In the genomic region with DNA sequence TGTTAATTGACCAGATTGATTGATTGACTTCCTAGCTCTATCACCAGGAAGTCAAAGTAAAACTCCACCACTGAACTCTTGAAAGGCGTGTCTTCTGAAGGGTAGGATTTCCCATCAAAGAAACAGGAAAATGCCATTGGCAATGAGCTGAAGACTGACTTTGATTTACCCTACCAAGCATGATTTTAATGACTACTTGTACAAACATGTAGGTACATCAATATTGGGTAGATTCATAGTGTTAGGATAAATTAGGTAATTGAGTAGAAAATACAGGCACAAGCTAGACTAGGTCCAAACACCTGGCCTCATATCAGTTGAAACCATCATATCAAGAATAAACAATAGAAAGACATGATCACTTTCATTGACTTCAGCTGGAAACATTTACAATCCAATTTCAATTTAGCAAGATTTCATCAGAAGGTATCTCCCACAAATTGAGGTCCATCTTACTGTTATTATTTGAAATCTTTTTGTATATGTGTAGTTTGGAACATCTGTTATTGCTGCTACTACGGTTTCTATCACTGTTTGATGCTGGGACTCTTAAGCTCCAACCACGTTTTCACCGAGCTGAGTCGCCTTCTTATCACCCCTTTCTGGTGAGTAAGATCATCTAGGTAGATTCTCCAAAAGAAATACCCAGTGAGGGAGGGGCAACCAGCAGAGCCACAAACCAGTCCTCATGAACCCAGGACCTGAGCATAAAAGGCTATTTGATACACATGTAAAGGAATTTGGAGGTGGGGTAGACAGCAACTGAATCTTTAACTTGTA, we compare ENCODE assay signal across 17 cellular contexts. TPM values are rescaled to one million over a fixed set of nuclear protein-coding genes. Genes with fewer than 3 reads are reported as not detected.
DNase-seq lines count a peak whose midpoint lies in the region; ATAC-seq and TF ChIP-seq lines count a peak whose summit lies in the region.
"Had no signal": no experiment of that assay in that cellular context is flagged by ENCODE, and none has a peak within 500 bp of the region (broad histone marks: within the 10 kb centered on the region; RNA-seq: fewer than 3 reads in every experiment).

No MANE protein-coding gene starts in this region.

- peaks cover 20% of the 10 kb centered on the region for H3K4me1 Mint-ChIP-seq in activated CD4-positive, alpha-beta T cell treated with anti-CD3 and anti-CD28 coated beads for 36 hours
- no peaks in the 10 kb centered on the region for H3K4me1 Mint-ChIP-seq in dendritic cell treated with granulocyte-macrophage colony-stimulating factor and Interleukin-4, amounts not matched to agents 40 ng/mL and 50 ng/mL, for 4 days (ENCODE audit: low read depth)

- peak; percentile 39 for DNase-seq in activated CD4-positive, alpha-beta T cell treated with anti-CD3 and anti-CD28 coated beads for 36 hours
- DNase-seq in activated CD4-positive, alpha-beta T cell treated with anti-CD3 and anti-CD28 coated beads for 1 hour, result no peak
- peak; percentile 70 for DNase-seq in IMR-90
- DNase-seq in dedifferentiated amniotic fluid mesenchymal stem cell (ENCODE audit: extremely low spot score), result no peak
- no peak for DNase-seq in ecto neural progenitor cell (ENCODE audit: low spot score)
- DNase-seq: ACHN; activated CD4-positive, alpha-beta T cell treated with anti-CD3 and anti-CD28 coated beads, Interleukin-2, amount 50 U/mL, for 4 hours; Calu3; colonic mucosa; gastrocnemius medialis; naive thymus-derived CD8-positive, alpha-beta T cell; small intestine; upper lobe of left lung had no signal

- TF ChIP-seq POLR2A in IMR-90 (IDR thresholded peaks at IDR 0.05; ENCODE audit: low read depth, low read length), result no peak

- H3K9ac ChIP-seq in IMR-90 (ENCODE audit: low read depth, low read length) (peak overlapping the region; percentile 80), rectal smooth muscle tissue (ENCODE audit: low read length) (no peak overlapping the region)

- H3K27ac ChIP-seq in IMR-90 (ENCODE audit: insufficient read depth, low read length) (peak overlapping the region; percentile 100; the same call in 1 of the 2 replicates), rectal smooth muscle tissue (ENCODE audit: low read depth, low read length) (peak overlapping the region; percentile 20)
- H3K27ac ChIP-seq: colonic mucosa, gastrocnemius medialis had no signal

- H3K23ac ChIP-seq in IMR-90 (ENCODE audit: low read depth, low read length), result no peak overlapping the region

- peaks cover 8% of the 10 kb centered on the region for H3K4me1 ChIP-seq in IMR-90 (ENCODE audit: control insufficient read depth, insufficient read depth, low read length)
- peaks cover 2% of the 10 kb centered on the region for H3K4me1 ChIP-seq in rectal smooth muscle tissue (ENCODE audit: control insufficient read depth, insufficient read depth, low read length)
- H3K4me1 ChIP-seq: colonic mucosa, gastrocnemius medialis had no signal

- TF ChIP-seq RAD21 in IMR-90 (IDR thresholded peaks at IDR 0.05; ENCODE audit: low read length), result no peak

- H2BK120ac ChIP-seq in IMR-90 (ENCODE audit: low read depth, low read length), result peak overlapping the region; percentile 86

- no peaks in the 10 kb centered on the region for H3K9me1 ChIP-seq in IMR-90 (ENCODE audit: insufficient read depth, low read length)

- peak overlapping the region; percentile 73 for H4K91ac ChIP-seq in IMR-90 (ENCODE audit: insufficient read depth, low read depth, low read length)

- no peaks in the 10 kb centered on the region for H3K79me1 ChIP-seq in IMR-90 (ENCODE audit: low read depth in 1 of 2, low read length in 2 of 2)

- peak overlapping the region; percentile 55 to 60; a peak in 3 of 4 replicates for H4K8ac ChIP-seq in IMR-90 (ENCODE audit: low read depth in 2 of 2, low read length in 2 of 2)

- H3K27me3 ChIP-seq in IMR-90 (ENCODE audit: control insufficient read depth, insufficient read depth, low read length), result no peaks in the 10 kb centered on the region
- no peaks in the 10 kb centered on the region for H3K27me3 ChIP-seq in rectal smooth muscle tissue (ENCODE audit: control insufficient read depth, insufficient read depth, low read length)
- H3K27me3 ChIP-seq: colonic mucosa, gastrocnemius medialis, upper lobe of left lung had no signal

- H3K27ac Mint-ChIP-seq in activated CD4-positive, alpha-beta T cell treated with anti-CD3 and anti-CD28 coated beads for 36 hours, result no peak overlapping the region
- peak overlapping the region; percentile 61 for H3K27ac Mint-ChIP-seq in dendritic cell treated with granulocyte-macrophage colony-stimulating factor and Interleukin-4, amounts not matched to agents 40 ng/mL and 50 ng/mL, for 4 days
- H3K27ac Mint-ChIP-seq: activated naive CD4-positive, alpha-beta T cell treated with anti-CD3 and anti-CD28 coated beads, Interleukin-2, amount 50 U/mL, for 24 hours; naive thymus-derived CD8-positive, alpha-beta T cell had no signal

- H2BK15ac ChIP-seq in IMR-90 (ENCODE audit: low read depth, low read length), result peak overlapping the region; percentile 90; the same call in 2 of the 3 replicates

- no peaks in the 10 kb centered on the region for H3K9me3 ChIP-seq in IMR-90 (ENCODE audit: control insufficient read depth, insufficient read depth, low read length)
- H3K9me3 ChIP-seq: colonic mucosa, gastrocnemius medialis, upper lobe of left lung had no signal

- in situ Hi-C loops in IMR-90 (cut with MboI; ENCODE audit: low sequenced_read_pairs), result loop anchor here (10.0 kb wide), 1 partner anchor 388 kb away; no protein-coding TSS in a partner anchor

- peak overlapping the region; percentile 79 for H2BK5ac ChIP-seq in IMR-90 (ENCODE audit: low read depth, low read length, poor library complexity, severe bottlenecking)

- no peak overlapping the region for H2AK9ac ChIP-seq in IMR-90 (replicated peaks; ENCODE audit: low read depth, low read length, poor library complexity)

- H3K18ac ChIP-seq in IMR-90 (ENCODE audit: low read depth, low read length), result peak overlapping the region; percentile 99

- H4K5ac ChIP-seq in IMR-90 (ENCODE audit: low read depth, low read length), result peak overlapping the region; percentile 99

- no peaks in the 10 kb centered on the region for H4K20me1 ChIP-seq in IMR-90 (ENCODE audit: insufficient read depth, low read length)

- no peak overlapping the region; the same call in 1 of the 2 replicates for H3K4me2 ChIP-seq in IMR-90 (ENCODE audit: low read depth, low read length)

- H2AFZ ChIP-seq in IMR-90 (replicated peaks; ENCODE audit: low read length, poor library complexity), result no peak overlapping the region

- POLR2A ChIA-PET in activated CD4-positive, alpha-beta T cell treated with anti-CD3 and anti-CD28 coated beads for 36 hours (lab: Charles Lee), result no interaction called here
- POLR2A ChIA-PET in IMR-90 (lab: Charles Lee; ENCODE audit: unreplicated experiment), result no interaction called here

- intact Hi-C loops in activated CD4-positive, alpha-beta T cell treated with anti-CD3 and anti-CD28 coated beads for 36 hours (cut with DNase I, micrococcal nuclease), result loop anchor here (5.0 to 10.0 kb wide), 3 partner anchors 114 to 398 kb away; a partner anchor contains a TSS
- intact Hi-C loops in IMR-90 (cut with micrococcal nuclease), result loop anchor here (10.0 kb wide), 2 partner anchors 158 to 248 kb away; no protein-coding TSS in a partner anchor
- intact Hi-C loops in dendritic cell treated with granulocyte-macrophage colony-stimulating factor and Interleukin-4, amounts not matched to agents 40 ng/mL and 50 ng/mL, for 4 days (cut with micrococcal nuclease), result no loop called here

- peak overlapping the region; percentile 5; the same call in 1 of the 2 replicates for H3K56ac ChIP-seq in IMR-90 (ENCODE audit: extremely low read depth, insufficient read depth, low read length)

- H3K14ac ChIP-seq in IMR-90 (replicated peaks; ENCODE audit: low read depth, low read length), result peak overlapping the region; percentile 53; the same call in 1 of the 2 replicates

- no CpG with 5 or more reads among the region's 5 CpGs for WGBS in IMR-90 (ENCODE audit: extremely low coverage in 2 of 2, insufficient read length in 1 of 2), 2 experiments

- H2AK5ac ChIP-seq in IMR-90 (ENCODE audit: low read depth, low read length), result no peak overlapping the region

- no peaks in the 10 kb centered on the region for H3K36me3 Mint-ChIP-seq in activated CD4-positive, alpha-beta T cell treated with anti-CD3 and anti-CD28 coated beads for 36 hours (ENCODE audit: low read depth)
- no peaks in the 10 kb centered on the region for H3K36me3 Mint-ChIP-seq in dendritic cell treated with granulocyte-macrophage colony-stimulating factor and Interleukin-4, amounts not matched to agents 40 ng/mL and 50 ng/mL, for 4 days (ENCODE audit: low read depth)
- H3K36me3 Mint-ChIP-seq: activated naive CD4-positive, alpha-beta T cell treated with anti-CD3 and anti-CD28 coated beads, Interleukin-2, amount 50 U/mL, for 24 hours had no signal

- H3K36me3 ChIP-seq in IMR-90 (ENCODE audit: control insufficient read depth, insufficient read depth, low read length) (no peaks in the 10 kb centered on the region), rectal smooth muscle tissue (ENCODE audit: control insufficient read depth, insufficient read depth, low read length) (no peaks in the 10 kb centered on the region)
- H3K36me3 ChIP-seq: colonic mucosa, gastrocnemius medialis, upper lobe of left lung had no signal

- BruUV-seq in IMR-90 (replicated peaks; lab: Mats Ljungman, UMichigan), result no TSS peak

- peak; percentile 69 for ATAC-seq in activated CD4-positive, alpha-beta T cell treated with anti-CD3 and anti-CD28 coated beads for 36 hours
- ATAC-seq in IMR-90 (ENCODE audit: low read depth) (no peak), HG02571 (IDR thresholded peaks at IDR 0.05; ENCODE audit: unreplicated experiment) (no peak)
- ATAC-seq: gastrocnemius medialis; naive thymus-derived CD8-positive, alpha-beta T cell had no signal

- CTCF ChIA-PET in activated CD4-positive, alpha-beta T cell treated with anti-CD3 and anti-CD28 coated beads for 36 hours (lab: Charles Lee), result interaction anchor here (0.7 to 1.0 kb wide), 2 partner anchors 101 to 127 kb away, joined by 3 read pairs; no protein-coding TSS in a partner anchor
- CTCF ChIA-PET in IMR-90 (lab: Yijun Ruan, JAX), result interaction anchor here (1.6 kb wide), 1 partner anchor 24 kb away, joined by 4 read pairs; no protein-coding TSS in a partner anchor

- peak overlapping the region; percentile 67 for H2BK20ac ChIP-seq in IMR-90 (ENCODE audit: low read depth, low read length)

- H3K9me3 Mint-ChIP-seq in activated CD4-positive, alpha-beta T cell treated with anti-CD3 and anti-CD28 coated beads for 36 hours (ENCODE audit: low read depth), result no peaks in the 10 kb centered on the region
- no peaks in the 10 kb centered on the region for H3K9me3 Mint-ChIP-seq in dendritic cell treated with granulocyte-macrophage colony-stimulating factor and Interleukin-4, amounts not matched to agents 40 ng/mL and 50 ng/mL, for 4 days
- H3K9me3 Mint-ChIP-seq: activated naive CD4-positive, alpha-beta T cell treated with anti-CD3 and anti-CD28 coated beads, Interleukin-2, amount 50 U/mL, for 24 hours; naive thymus-derived CD8-positive, alpha-beta T cell had no signal

- dilution Hi-C loops in IMR-90 (cut with HindIII; ENCODE audit: low sequenced_read_pairs, unreplicated experiment), result no loop called here

- H3K4ac ChIP-seq in IMR-90 (ENCODE audit: low read depth, low read length), result peak overlapping the region; percentile 74; the same call in 1 of the 2 replicates

- H3K4me3 ChIP-seq in IMR-90 (ENCODE audit: insufficient read depth, low read depth, low read length) (no peak overlapping the region), rectal smooth muscle tissue (ENCODE audit: low read length) (no peak overlapping the region)
- H3K4me3 ChIP-seq: colonic mucosa, gastrocnemius medialis, upper lobe of left lung had no signal

- no peak for TF ChIP-seq CTCF in IMR-90 (conservative IDR thresholded peaks at IDR 0.05; ENCODE audit: low read depth, low read length)

- no peaks in the 10 kb centered on the region for H3K27me3 Mint-ChIP-seq in activated CD4-positive, alpha-beta T cell treated with anti-CD3 and anti-CD28 coated beads for 36 hours
- H3K27me3 Mint-ChIP-seq in dendritic cell treated with granulocyte-macrophage colony-stimulating factor and Interleukin-4, amounts not matched to agents 40 ng/mL and 50 ng/mL, for 4 days, result no peaks in the 10 kb centered on the region
- H3K27me3 Mint-ChIP-seq: activated naive CD4-positive, alpha-beta T cell treated with anti-CD3 and anti-CD28 coated beads, Interleukin-2, amount 50 U/mL, for 24 hours; naive thymus-derived CD8-positive, alpha-beta T cell had no signal

- no peak overlapping the region for H3K4me3 Mint-ChIP-seq in activated CD4-positive, alpha-beta T cell treated with anti-CD3 and anti-CD28 coated beads for 36 hours
- H3K4me3 Mint-ChIP-seq in dendritic cell treated with granulocyte-macrophage colony-stimulating factor and Interleukin-4, amounts not matched to agents 40 ng/mL and 50 ng/mL, for 4 days, result no peak overlapping the region
- H3K4me3 Mint-ChIP-seq: activated naive CD4-positive, alpha-beta T cell treated with anti-CD3 and anti-CD28 coated beads, Interleukin-2, amount 50 U/mL, for 24 hours; naive thymus-derived CD8-positive, alpha-beta T cell had no signal

RNA-seq across cellular contexts. Expression of a gene that starts 53.4 kb away (rescaled TPM):
- not detected for total RNA-seq in activated CD4-positive, alpha-beta T cell treated with anti-CD3 and anti-CD28 coated beads for 36 hours
- total RNA-seq in IMR-90 (2012; rRNA removed), result not detected in 2 replicates
- not detected in 2 replicates for polyA plus RNA-seq in IMR-90 (2012; rRNA removed)
- not detected in 2 replicates for polyA plus RNA-seq in IMR-90 (2012; cell fraction: cytosol; rRNA removed)
- polyA plus RNA-seq in IMR-90 (2012; cell fraction: nucleus; rRNA removed; ENCODE audit: low replicate concordance), result not detected in 2 replicates
- total RNA-seq: Calu3; colonic mucosa; gastrocnemius medialis; naive thymus-derived CD8-positive, alpha-beta T cell; upper lobe of left lung had no signal
- polyA plus RNA-seq: naive thymus-derived CD8-positive, alpha-beta T cell; small intestine had no signal

Comparison
In these comparisons a context has a peak if more than half of its experiments do, and no peak if none do; other contexts are left out.
1. DNase-seq: peak in activated CD4-positive, alpha-beta T cell treated with anti-CD3 and anti-CD28 coated beads for 36 hours (single experiment) and IMR-90 (single experiment); none in activated CD4-positive, alpha-beta T cell treated with anti-CD3 and anti-CD28 coated beads for 1 hour (single experiment), dedifferentiated amniotic fluid mesenchymal stem cell (single experiment) and ecto neural progenitor cell (single experiment).